In genomic region chr12:6612652-6613014, GRCh38 we compare ENCODE assay signal across 7 cellular contexts. TPM values are rescaled to one million over a fixed set of nuclear protein-coding genes. Genes with fewer than 3 reads are reported as not detected.
DNase-seq lines count a peak whose midpoint lies in the region; ATAC-seq and TF ChIP-seq lines count a peak whose summit lies in the region.

No MANE protein-coding gene starts in this region.

- H3K4me3 Mint-ChIP-seq in activated CD8-positive, alpha-beta T cell treated with anti-CD3 and anti-CD28 coated beads, Interleukin-2, amount 10 ng/mL, durations not matched to agents 7 days and 5 days, result peak overlapping the region; percentile 42

- dilution Hi-C loops in IMR-90 (cut with HindIII; ENCODE audit: low sequenced_read_pairs, unreplicated experiment), result no loop called here

- H3K79me1 ChIP-seq in IMR-90 (ENCODE audit: low read depth in 1 of 2, low read length in 2 of 2), result peaks cover 0 to 7% of the 10 kb centered on the region in 2 experiments; a peak in 1 of 4 replicates

- peak overlapping the region; percentile 100 for H2AK9ac ChIP-seq in IMR-90 (replicated peaks; ENCODE audit: low read depth, low read length, poor library complexity)

- TF ChIP-seq POLR2A in IMR-90 (IDR thresholded peaks at IDR 0.05; ENCODE audit: low read depth, low read length), result no peak

- TF ChIP-seq RAD21 in IMR-90 (IDR thresholded peaks at IDR 0.05; ENCODE audit: low read length), result no peak

- intact Hi-C loops in IMR-90 (cut with micrococcal nuclease), result loop anchor here (10.0 kb wide), 1 partner anchor 152 kb away; the partner anchor contains the start of gene PTMS

- peak overlapping the region; percentile 100; the same call in 1 of the 3 replicates for H2BK15ac ChIP-seq in IMR-90 (ENCODE audit: low read depth, low read length)

- peak overlapping the region; percentile 99 to 100 for H4K8ac ChIP-seq in IMR-90 (ENCODE audit: low read depth in 2 of 2, low read length in 2 of 2)

- peak overlapping the region; percentile 100 for H3K14ac ChIP-seq in IMR-90 (replicated peaks; ENCODE audit: low read depth, low read length)

- H3K4me1 Mint-ChIP-seq in activated CD8-positive, alpha-beta T cell treated with anti-CD3 and anti-CD28 coated beads, Interleukin-2, amount 10 ng/mL, durations not matched to agents 7 days and 5 days (ENCODE audit: low read depth), result peaks cover 56% of the 10 kb centered on the region

- peak overlapping the region; percentile 100 for H2AK5ac ChIP-seq in IMR-90 (ENCODE audit: low read depth, low read length)

- H3K9ac ChIP-seq in IMR-90 (ENCODE audit: low read depth, low read length), result peak overlapping the region; percentile 46; the same call in 1 of the 2 replicates

- H3K4me1 ChIP-seq in IMR-90 (ENCODE audit: control insufficient read depth, insufficient read depth, low read length) (peaks cover 23% of the 10 kb centered on the region), foreskin keratinocyte (peaks cover 17% of the 10 kb centered on the region)

- H3K9me3 Mint-ChIP-seq in activated CD8-positive, alpha-beta T cell treated with anti-CD3 and anti-CD28 coated beads, Interleukin-2, amount 10 ng/mL, durations not matched to agents 7 days and 5 days (ENCODE audit: insufficient read depth), result no peaks in the 10 kb centered on the region

- no peaks in the 10 kb centered on the region for H4K20me1 ChIP-seq in IMR-90 (ENCODE audit: insufficient read depth, low read length)

- peak overlapping the region; percentile 99 for H4K91ac ChIP-seq in IMR-90 (ENCODE audit: insufficient read depth, low read depth, low read length)

- peak overlapping the region; percentile 97 for H2BK5ac ChIP-seq in IMR-90 (ENCODE audit: low read depth, low read length, poor library complexity, severe bottlenecking)

- H3K4me3 ChIP-seq in IMR-90 (ENCODE audit: insufficient read depth, low read depth, low read length), result no peak overlapping the region

- H3K27ac Mint-ChIP-seq in activated CD8-positive, alpha-beta T cell treated with anti-CD3 and anti-CD28 coated beads, Interleukin-2, amount 10 ng/mL, durations not matched to agents 7 days and 5 days, result peak overlapping the region; percentile 85

- no peaks in the 10 kb centered on the region for H3K36me3 ChIP-seq in IMR-90 (ENCODE audit: control insufficient read depth, insufficient read depth, low read length)

- H2BK120ac ChIP-seq in IMR-90 (ENCODE audit: low read depth, low read length), result peak overlapping the region; percentile 98

- H3K4me2 ChIP-seq in IMR-90 (ENCODE audit: low read depth, low read length), result peak overlapping the region; percentile 5; the same call in 1 of the 2 replicates

- CTCF ChIA-PET in IMR-90 (lab: Yijun Ruan, JAX), result interaction anchor here (0.5 to 0.7 kb wide), 5 partner anchors 52 to 328 kb away, joined by 3 to 4 read pairs (median 3); partner anchors contain the start of gene ZNF384
- CTCF ChIA-PET in activated CD8-positive, alpha-beta T cell treated with anti-CD3 and anti-CD28 coated beads, Interleukin-2, amount 10 ng/mL, durations not matched to agents 7 days and 5 days (lab: Charles Lee), result interaction anchor here (0.6 to 1.8 kb wide), 4 partner anchors 72 to 260 kb away, joined by 3 to 8 read pairs (median 4); partner anchors contain the start of gene SPSB2

- POLR2A ChIA-PET in IMR-90 (lab: Charles Lee; ENCODE audit: unreplicated experiment), result interaction anchor here (0.5 to 0.6 kb wide), 3 partner anchors 11 to 153 kb away, joined by 3 read pairs; no protein-coding TSS in a partner anchor
- POLR2A ChIA-PET in activated CD8-positive, alpha-beta T cell treated with anti-CD3 and anti-CD28 coated beads, Interleukin-2, amount 10 ng/mL, durations not matched to agents 7 days and 5 days (lab: Charles Lee), result interaction anchor here (0.5 to 1.9 kb wide), 13 partner anchors 9 to 254 kb away, joined by 3 to 13 read pairs (median 4); partner anchors contain the start of genes CDCA3, COPS7A, LPAR5 and TPI1

- H3K27ac ChIP-seq in IMR-90 (ENCODE audit: insufficient read depth, low read length), result peak overlapping the region; percentile 93
- H3K27ac ChIP-seq in layer of hippocampus (ENCODE audit: low read depth, low read length), result peak overlapping the region; percentile 99
- H3K27ac ChIP-seq in foreskin keratinocyte, result no peak overlapping the region

- H3K23ac ChIP-seq in IMR-90 (ENCODE audit: low read depth, low read length), result peak overlapping the region; percentile 31

- no peak for ATAC-seq in IMR-90 (ENCODE audit: low read depth)
- no peak for ATAC-seq in activated CD8-positive, alpha-beta T cell treated with anti-CD3 and anti-CD28 coated beads, Interleukin-2, amount 10 ng/mL, durations not matched to agents 7 days and 5 days
- ATAC-seq in foreskin keratinocyte, result no peak

- DNase-seq in IMR-90 (no peak), superior temporal gyrus (ENCODE audit: extremely low spot score) (peak; percentile 57), foreskin keratinocyte (no peak), AG08395 (ENCODE audit: low spot score) (no peak), NCI-H526 treated with DMSO at 0.1 percent for 48 hours (lab: John Stamatoyannopoulos, UW) (no peak)
- DNase-seq in activated CD8-positive, alpha-beta T cell treated with anti-CD3 and anti-CD28 coated beads, Interleukin-2, amount 10 ng/mL, durations not matched to agents 7 days and 5 days, result no peak

- WGBS in IMR-90 (ENCODE audit: extremely low coverage in 2 of 2, insufficient read length in 1 of 2), 2 experiments, result 80% methylated on average over 1 of the region's 7 CpGs; no CpG with 5 or more reads in 1 of the 2 experiments

- H3K9me3 ChIP-seq in IMR-90 (ENCODE audit: control insufficient read depth, insufficient read depth, low read length), result no peaks in the 10 kb centered on the region

- H3K27me3 ChIP-seq in IMR-90 (ENCODE audit: control insufficient read depth, insufficient read depth, low read length) (no peaks in the 10 kb centered on the region), layer of hippocampus (ENCODE audit: control insufficient read depth, insufficient read depth, low read length) (no peaks in the 10 kb centered on the region), foreskin keratinocyte (no peaks in the 10 kb centered on the region)

- no peak overlapping the region; the same call in 1 of the 2 replicates for H3K56ac ChIP-seq in IMR-90 (ENCODE audit: extremely low read depth, insufficient read depth, low read length)

- H2BK20ac ChIP-seq in IMR-90 (ENCODE audit: low read depth, low read length), result peak overlapping the region; percentile 77

- peak overlapping the region; percentile 71; the same call in 1 of the 2 replicates for H3K18ac ChIP-seq in IMR-90 (ENCODE audit: low read depth, low read length)

- H3K4ac ChIP-seq in IMR-90 (ENCODE audit: low read depth, low read length), result peak overlapping the region; percentile 99

- in situ Hi-C loops in IMR-90 (cut with MboI; ENCODE audit: low sequenced_read_pairs), result loop anchor here (10.0 kb wide), 1 partner anchor 212 kb away; the partner anchor contains the start of genes GPR162 and P3H3

- H3K36me3 Mint-ChIP-seq in activated CD8-positive, alpha-beta T cell treated with anti-CD3 and anti-CD28 coated beads, Interleukin-2, amount 10 ng/mL, durations not matched to agents 7 days and 5 days (ENCODE audit: low read depth), result no peaks in the 10 kb centered on the region

- H3K9me1 ChIP-seq in IMR-90 (ENCODE audit: insufficient read depth, low read length), result peaks cover 27% of the 10 kb centered on the region

- H4K5ac ChIP-seq in IMR-90 (ENCODE audit: low read depth, low read length), result peak overlapping the region; percentile 86

- peak overlapping the region; percentile 96 for H2AFZ ChIP-seq in IMR-90 (replicated peaks; ENCODE audit: low read length, poor library complexity)

- no peaks in the 10 kb centered on the region for H3K27me3 Mint-ChIP-seq in activated CD8-positive, alpha-beta T cell treated with anti-CD3 and anti-CD28 coated beads, Interleukin-2, amount 10 ng/mL, durations not matched to agents 7 days and 5 days (ENCODE audit: low read depth)

- BruUV-seq in IMR-90 (replicated peaks; lab: Mats Ljungman, UMichigan), result no TSS peak

- TF ChIP-seq CTCF in IMR-90 (conservative IDR thresholded peaks at IDR 0.05; ENCODE audit: low read depth, low read length) (no peak), foreskin keratinocyte (conservative IDR thresholded peaks at IDR 0.05) (no peak)

RNA-seq across cellular contexts. Expression of gene CHD4, which starts 5.5 kb away (rescaled TPM):
- 262 and 279 TPM in 2 replicates for total RNA-seq in IMR-90 (2012; rRNA removed)
- 99.8 and 116 TPM in 2 replicates for polyA plus RNA-seq in IMR-90 (2012; rRNA removed)
- 56.6 and 65.1 TPM in 2 replicates for polyA plus RNA-seq in IMR-90 (2012; cell fraction: cytosol; rRNA removed)
- 126 and 164 TPM in 2 replicates for polyA plus RNA-seq in IMR-90 (2012; cell fraction: nucleus; rRNA removed; ENCODE audit: low replicate concordance)
- total RNA-seq in activated CD8-positive, alpha-beta T cell treated with anti-CD3 and anti-CD28 coated beads, Interleukin-2, amount 10 ng/mL, durations not matched to agents 7 days and 5 days, result 100 to 1,000 TPM; 277 to 292 TPM
- 156 and 174 TPM in 2 replicates for total RNA-seq in foreskin keratinocyte
- 90.9 and 98.5 TPM in 2 replicates for polyA plus RNA-seq in foreskin keratinocyte

RNA-seq across cellular contexts. Expression of gene LPAR5, which starts 23.1 kb away (rescaled TPM):
- total RNA-seq in IMR-90 (2012; rRNA removed), result not detected in 2 replicates
- not detected in 2 replicates for polyA plus RNA-seq in IMR-90 (2012; rRNA removed)
- polyA plus RNA-seq in IMR-90 (2012; cell fraction: cytosol; rRNA removed), result 0.01 TPM in 1 of 2 replicates, not detected in the other
- polyA plus RNA-seq in IMR-90 (2012; cell fraction: nucleus; rRNA removed; ENCODE audit: low replicate concordance), result not detected in 2 replicates
- total RNA-seq in activated CD8-positive, alpha-beta T cell treated with anti-CD3 and anti-CD28 coated beads, Interleukin-2, amount 10 ng/mL, durations not matched to agents 7 days and 5 days, result 10 to 100 TPM; 16.5 to 16.8 TPM
- 9.8 and 13.4 TPM in 2 replicates for total RNA-seq in foreskin keratinocyte
- polyA plus RNA-seq in foreskin keratinocyte, result 12.8 and 14.4 TPM in 2 replicates

RNA-seq across cellular contexts. Expression of gene ACRBP, which starts 34.6 kb away (rescaled TPM):
- total RNA-seq in IMR-90 (2012; rRNA removed) (not detected in 2 replicates), foreskin keratinocyte (0.07 TPM in 1 of 2 replicates, not detected in the other)
- polyA plus RNA-seq in IMR-90 (2012; rRNA removed) (0.27 and 0.38 TPM in 2 replicates), foreskin keratinocyte (0.09 and 0.11 TPM in 2 replicates)
- polyA plus RNA-seq in IMR-90 (2012; cell fraction: cytosol; rRNA removed), result 0.15 and 1.9 TPM in 2 replicates
- 0.88 and 1.2 TPM in 2 replicates for polyA plus RNA-seq in IMR-90 (2012; cell fraction: nucleus; rRNA removed; ENCODE audit: low replicate concordance)
- 1 to 10 TPM in 1 of 2 experiments, under 1 TPM in 1; 0.76 to 1.7 TPM for total RNA-seq in activated CD8-positive, alpha-beta T cell treated with anti-CD3 and anti-CD28 coated beads, Interleukin-2, amount 10 ng/mL, durations not matched to agents 7 days and 5 days

RNA-seq across cellular contexts. Expression of gene NOP2, which starts 44.5 kb away (rescaled TPM):
- total RNA-seq in IMR-90 (2012; rRNA removed) (32.5 and 35.8 TPM in 2 replicates), foreskin keratinocyte (64.2 and 65.6 TPM in 2 replicates)
- polyA plus RNA-seq in IMR-90 (2012; rRNA removed) (49.9 and 51.7 TPM in 2 replicates), foreskin keratinocyte (46.8 and 61.1 TPM in 2 replicates)
- 11.8 and 18.6 TPM in 2 replicates for polyA plus RNA-seq in IMR-90 (2012; cell fraction: cytosol; rRNA removed)
- 170 and 206 TPM in 2 replicates for polyA plus RNA-seq in IMR-90 (2012; cell fraction: nucleus; rRNA removed; ENCODE audit: low replicate concordance)
- 10 to 100 TPM; 84.2 to 87.6 TPM for total RNA-seq in activated CD8-positive, alpha-beta T cell treated with anti-CD3 and anti-CD28 coated beads, Interleukin-2, amount 10 ng/mL, durations not matched to agents 7 days and 5 days

RNA-seq across cellular contexts. Expression of gene ING4, which starts 50.3 kb away (rescaled TPM):
- total RNA-seq in IMR-90 (2012; rRNA removed) (22.0 and 25.3 TPM in 2 replicates), foreskin keratinocyte (9.9 and 16.2 TPM in 2 replicates)
- polyA plus RNA-seq in IMR-90 (2012; rRNA removed) (31.1 and 47.5 TPM in 2 replicates), foreskin keratinocyte (13.7 and 20.2 TPM in 2 replicates)
- polyA plus RNA-seq in IMR-90 (2012; cell fraction: cytosol; rRNA removed), result 23.4 and 26.9 TPM in 2 replicates
- 64.9 and 157 TPM in 2 replicates for polyA plus RNA-seq in IMR-90 (2012; cell fraction: nucleus; rRNA removed; ENCODE audit: low replicate concordance)
- total RNA-seq in activated CD8-positive, alpha-beta T cell treated with anti-CD3 and anti-CD28 coated beads, Interleukin-2, amount 10 ng/mL, durations not matched to agents 7 days and 5 days, result 10 to 100 TPM; 24.9 TPM

Comparison
In these comparisons a context has a peak if more than half of its experiments do, and no peak if none do; other contexts are left out.
1. RNA of gene LPAR5, which starts 23.1 kb away (total RNA-seq): 16.5 to 16.8 TPM in activated CD8-positive, alpha-beta T cell treated with anti-CD3 and anti-CD28 coated beads, Interleukin-2, amount 10 ng/mL, durations not matched to agents 7 days and 5 days and 9.8 to 13.4 TPM in foreskin keratinocyte; not detected in IMR-90; every median in the first group is over 10 times any median in the second.